10 cellular contexts compared by ENCODE assay signal in the genomic region with DNA sequence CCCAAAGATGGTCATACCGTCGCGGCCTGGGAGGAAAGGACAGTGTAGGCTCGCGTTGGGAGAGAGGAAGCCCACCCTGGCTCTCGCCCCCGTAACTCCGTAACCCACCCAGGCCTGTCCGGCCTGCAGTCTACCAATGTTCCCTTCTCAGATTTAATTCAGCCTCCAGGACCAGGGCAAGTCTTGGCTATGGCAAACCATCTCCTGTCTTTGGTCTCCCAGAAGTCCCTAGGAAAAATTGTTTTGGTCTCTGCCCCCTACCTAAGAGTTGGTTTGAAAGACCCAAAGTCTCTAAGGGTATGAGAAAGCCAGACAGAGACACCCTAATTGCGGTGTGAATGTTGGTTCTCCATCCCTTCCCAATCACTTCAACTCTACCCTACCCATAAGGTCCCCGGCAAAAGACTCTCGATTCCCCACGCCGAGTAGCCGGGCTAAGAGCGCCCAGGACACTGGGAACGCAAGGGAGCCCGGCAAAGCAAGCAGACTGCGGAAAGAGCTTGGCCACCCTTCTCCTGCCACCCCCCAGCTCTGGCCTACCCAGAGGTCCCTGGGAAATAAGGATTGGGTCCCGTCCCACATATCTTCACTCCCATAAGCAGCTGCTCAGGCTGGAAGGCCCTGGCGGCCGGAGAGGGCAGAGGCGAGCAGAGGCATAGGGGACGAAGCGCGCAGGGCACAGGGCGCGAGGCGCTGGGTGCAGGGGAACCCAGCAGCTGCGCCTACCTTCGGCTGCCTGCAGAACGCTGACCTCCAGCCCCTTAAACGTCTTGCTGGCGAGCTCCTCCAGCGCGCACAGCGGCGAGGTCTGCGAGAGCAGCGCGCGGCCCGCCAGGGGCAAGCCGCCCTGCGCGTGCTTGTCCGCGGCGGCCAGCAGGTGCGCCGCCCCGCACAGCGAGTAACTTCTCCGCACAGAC. TPM values are rescaled to one million over a fixed set of nuclear protein-coding genes. Genes with fewer than 3 reads are reported as not detected.
DNase-seq lines count a peak whose midpoint lies in the region; ATAC-seq and TF ChIP-seq lines count a peak whose summit lies in the region.
"Had no signal": no experiment of that assay in that cellular context is flagged by ENCODE, and none has a peak within 500 bp of the region (broad histone marks: within the 10 kb centered on the region; RNA-seq: fewer than 3 reads in every experiment).

No MANE protein-coding gene starts in this region.

- no peak for TF ChIP-seq CTCF in sigmoid colon (IDR thresholded peaks at IDR 0.05)

- no peak overlapping the region for H3K4me3 ChIP-seq in CD4-positive, CD25-positive, alpha-beta regulatory T cell (ENCODE audit: low read depth, low read length)
- H3K4me3 ChIP-seq in H7 (ENCODE audit: insufficient read depth, low read depth, low read length) (no peak overlapping the region), sigmoid colon (no peak overlapping the region)

- H3K27me3 Mint-ChIP-seq in CD4-positive, CD25-positive, alpha-beta regulatory T cell: peaks cover 83% of the 10 kb centered on the region
- peaks cover 87% of the 10 kb centered on the region for H3K27me3 Mint-ChIP-seq in activated naive CD8-positive, alpha-beta T cell treated with anti-CD3 and anti-CD28 coated beads for 36 hours
- H3K27me3 Mint-ChIP-seq in naive thymus-derived CD8-positive, alpha-beta T cell: peaks cover 51 to 92% (median 67%) of the 10 kb centered on the region in 5 donors

- peak overlapping the region in 1 of 3 donors; percentile 38 for H3K27ac Mint-ChIP-seq in CD4-positive, CD25-positive, alpha-beta regulatory T cell
- no peak overlapping the region for H3K27ac Mint-ChIP-seq in activated naive CD8-positive, alpha-beta T cell treated with anti-CD3 and anti-CD28 coated beads for 36 hours
- no peak overlapping the region for H3K27ac Mint-ChIP-seq in naive thymus-derived CD8-positive, alpha-beta T cell

- peaks cover 6 to 50% (median 32%) of the 10 kb centered on the region in 4 donors for H3K4me1 Mint-ChIP-seq in CD4-positive, CD25-positive, alpha-beta regulatory T cell
- H3K4me1 Mint-ChIP-seq in activated naive CD8-positive, alpha-beta T cell treated with anti-CD3 and anti-CD28 coated beads for 36 hours: peaks cover 29% of the 10 kb centered on the region
- H3K4me1 Mint-ChIP-seq in naive thymus-derived CD8-positive, alpha-beta T cell: peaks cover 24 to 63% (median 45%) of the 10 kb centered on the region in 4 donors

- ATAC-seq in CD4-positive, CD25-positive, alpha-beta regulatory T cell (ENCODE audit: low read depth in 2 of 2): no peak
- ATAC-seq in naive thymus-derived CD8-positive, alpha-beta T cell: peak; percentile 11 to 15
- ATAC-seq in sciatic nerve: no peak

- no peak for TF ChIP-seq EP300 in sigmoid colon (IDR thresholded peaks at IDR 0.05)

- peaks cover 0 to 13% (median 0%) of the 10 kb centered on the region in 7 donors for H3K9me3 Mint-ChIP-seq in CD4-positive, CD25-positive, alpha-beta regulatory T cell
- H3K9me3 Mint-ChIP-seq in activated naive CD8-positive, alpha-beta T cell treated with anti-CD3 and anti-CD28 coated beads for 36 hours: no peaks in the 10 kb centered on the region
- peaks cover 0 to 2% (median 0%) of the 10 kb centered on the region in 9 donors for H3K9me3 Mint-ChIP-seq in naive thymus-derived CD8-positive, alpha-beta T cell

- POLR2A ChIA-PET in naive thymus-derived CD8-positive, alpha-beta T cell (lab: Charles Lee): no interaction called here

- peak overlapping the region; percentile 66 to 81 (median 74) for H3K4me3 Mint-ChIP-seq in CD4-positive, CD25-positive, alpha-beta regulatory T cell
- H3K4me3 Mint-ChIP-seq in activated naive CD8-positive, alpha-beta T cell treated with anti-CD3 and anti-CD28 coated beads for 36 hours: peak overlapping the region; percentile 37
- H3K4me3 Mint-ChIP-seq in naive thymus-derived CD8-positive, alpha-beta T cell: peak overlapping the region; percentile 54 to 81 (median 75)

- TF ChIP-seq POLR2A in sigmoid colon (IDR thresholded peaks at IDR 0.05): no peak

- DNase-seq in CD4-positive, CD25-positive, alpha-beta regulatory T cell: peak in 1 of 3 donors; percentile 32
- peak; percentile 83 for DNase-seq in H7
- DNase-seq in activated naive CD8-positive, alpha-beta T cell treated with anti-CD3 and anti-CD28 coated beads for 36 hours: no peak
- DNase-seq in naive thymus-derived CD8-positive, alpha-beta T cell: no peak
- no peak for DNase-seq in T-helper 9 cell
- DNase-seq in sciatic nerve (ENCODE audit: low spot score): no peak
- no peak for DNase-seq in sigmoid colon
- no peak for DNase-seq in HuH-7.5 (ENCODE audit: low spot score)
- DNase-seq: kidney glomerular epithelial cell, NCI-H446 treated with DMSO at 0.1 percent for 48 hours had no signal

- H3K27ac ChIP-seq in CD4-positive, CD25-positive, alpha-beta regulatory T cell (ENCODE audit: insufficient read depth, low read length, poor library complexity, severe bottlenecking): no peak overlapping the region
- H3K27ac ChIP-seq in sigmoid colon: no peak overlapping the region

- no peaks in the 10 kb centered on the region for H3K36me3 Mint-ChIP-seq in CD4-positive, CD25-positive, alpha-beta regulatory T cell
- peaks cover 2% of the 10 kb centered on the region for H3K36me3 Mint-ChIP-seq in activated naive CD8-positive, alpha-beta T cell treated with anti-CD3 and anti-CD28 coated beads for 36 hours
- H3K36me3 Mint-ChIP-seq in naive thymus-derived CD8-positive, alpha-beta T cell: peaks cover 0 to 4% (median 3%) of the 10 kb centered on the region in 3 donors

- no peaks in the 10 kb centered on the region for H3K36me3 ChIP-seq in CD4-positive, CD25-positive, alpha-beta regulatory T cell (ENCODE audit: control insufficient read depth, insufficient read depth, low read length)
- H3K36me3 ChIP-seq in H7 (replicated peaks; ENCODE audit: control insufficient read depth, insufficient read depth, low read length): no peaks in the 10 kb centered on the region
- H3K36me3 ChIP-seq in sigmoid colon: no peaks in the 10 kb centered on the region

- intact Hi-C loops in sciatic nerve (cut with DNase I) (no loop called here), sigmoid colon (cut with DNase I) (no loop called here)

- H3K4me1 ChIP-seq in CD4-positive, CD25-positive, alpha-beta regulatory T cell (ENCODE audit: control insufficient read depth, insufficient read depth, low read length, poor library complexity, severe bottlenecking): peaks cover 73% of the 10 kb centered on the region
- peaks cover 0 to 70% (median 66%) of the 10 kb centered on the region in 4 donors for H3K4me1 ChIP-seq in sigmoid colon

- H3K27me3 ChIP-seq in CD4-positive, CD25-positive, alpha-beta regulatory T cell (ENCODE audit: control insufficient read depth, insufficient read depth, low read length): peaks cover 42% of the 10 kb centered on the region
- peaks cover 100% of the 10 kb centered on the region for H3K27me3 ChIP-seq in H7 (ENCODE audit: control insufficient read depth, insufficient read depth, low read length)
- H3K27me3 ChIP-seq in sigmoid colon: peaks cover 88 to 100% (median 100%) of the 10 kb centered on the region in 3 donors

- 5 to 6% methylated on average over 54 of the region's 54 CpGs for WGBS in sigmoid colon, 2 donors

- no peaks in the 10 kb centered on the region for H3K9me3 ChIP-seq in CD4-positive, CD25-positive, alpha-beta regulatory T cell (ENCODE audit: control insufficient read depth in 2 of 2, low read length in 2 of 2)
- H3K9me3 ChIP-seq in sigmoid colon: no peaks in the 10 kb centered on the region

RNA-seq across cellular contexts. Expression of a gene that starts 1.2 kb away (rescaled TPM):
- not detected for total RNA-seq in CD4-positive, CD25-positive, alpha-beta regulatory T cell
- not detected for polyA plus RNA-seq in CD4-positive, CD25-positive, alpha-beta regulatory T cell
- not detected in 2 replicates for total RNA-seq in H7 (2014; rRNA removed; shearing (Covaris generic))
- total RNA-seq in activated naive CD8-positive, alpha-beta T cell treated with anti-CD3 and anti-CD28 coated beads for 36 hours: not detected
- total RNA-seq in naive thymus-derived CD8-positive, alpha-beta T cell: not detected
- not detected for polyA plus RNA-seq in naive thymus-derived CD8-positive, alpha-beta T cell
- total RNA-seq in sciatic nerve (not detected), sigmoid colon (not detected)
- polyA plus RNA-seq in sigmoid colon: not detected

Comparison
In these comparisons a context has a peak if more than half of its experiments do, and no peak if none do; other contexts are left out.
1. ATAC-seq: peak in naive thymus-derived CD8-positive, alpha-beta T cell (2 of 2); none in CD4-positive, CD25-positive, alpha-beta regulatory T cell (0 of 2) and sciatic nerve (single experiment).
2. Peak in every context shown above with its lines, with median percentiles within 50 percentile points of each other: H3K4me3 Mint-ChIP-seq.